ENCODE assay signal across 32 cellular contexts in genomic region chr2:42834161-42834560, GRCh38. TPM values are rescaled to one million over a fixed set of nuclear protein-coding genes. Genes with fewer than 3 reads are reported as not detected.
"Had no signal": no experiment of that assay in that cellular context is flagged by ENCODE, and none has a peak within 500 bp of the region (broad histone marks: within the 10 kb centered on the region; RNA-seq: fewer than 3 reads in every experiment).

No MANE protein-coding gene starts in this region.

- H3K4me3 ChIP-seq: lower lobe of right lung, mucosa of descending colon, pancreas, psoas muscle, smooth muscle cell, suprapubic skin, transverse colon had no signal

- H3K27me3 Mint-ChIP-seq: activated CD8-positive, alpha-beta memory T cell treated with anti-CD3 and anti-CD28 coated beads, Interleukin-2, amount 10 ng/mL, durations not matched to agents 7 days and 5 days; activated naive CD4-positive, alpha-beta T cell treated with anti-CD3 and anti-CD28 coated beads, Interleukin-2, amount 50 U/mL, for 24 hours; activated naive CD8-positive, alpha-beta T cell treated with anti-CD3 and anti-CD28 coated beads, Interleukin-2, amount 50 U/mL, for 24 hours; effector memory CD8-positive, alpha-beta T cell; natural killer cell treated with Interleukin-12 subunit alpha and Interleukin-12 subunit beta and Interleukin-15 and Interleukin-18, amount 100 ng/mL, for 72 hours had no signal

- DNase-seq: activated CD4-positive, alpha-beta T cell treated with anti-CD3 and anti-CD28 coated beads for 1 hour; activated CD4-positive, alpha-beta T cell treated with anti-CD3 and anti-CD28 coated beads, Interleukin-2, amount 10 ng/mL, durations not matched to agents 7 days and 5 days; activated CD8-positive, alpha-beta memory T cell treated with anti-CD3 and anti-CD28 coated beads, Interleukin-2, amount 10 ng/mL, durations not matched to agents 7 days and 5 days; activated CD8-positive, alpha-beta T cell treated with anti-CD3 and anti-CD28 coated beads, Interleukin-2, amount 10 ng/mL, durations not matched to agents 7 days and 5 days; activated naive CD8-positive, alpha-beta T cell treated with anti-CD3 and anti-CD28 coated beads, Interleukin-2, amount 50 U/mL, for 24 hours; activated T-cell treated with anti-CD3 and anti-CD28 coated beads, Interleukin-2, amount 50 U/mL, for 48 hours; amygdala; caudate nucleus; cortex of kidney; effector memory CD8-positive, alpha-beta T cell; foreskin fibroblast; hypothalamus; immature natural killer cell; lower lobe of right lung; mesendoderm; mucosa of descending colon; psoas muscle; stimulated activated CD4-positive, alpha-beta T cell treated with anti-CD3 and anti-CD28 coated beads, Interleukin-15, amount 100 ng/mL, for 24 hours; stimulated activated CD4-positive, alpha-beta T cell treated with anti-CD3 and anti-CD28 coated beads, Interleukin-2, amount 100 ng/mL, for 24 hours; stimulated activated naive CD4-positive, alpha-beta T cell; T-helper 2 cell; transverse colon had no signal

- H3K27ac ChIP-seq: lower lobe of right lung, neutrophil, pancreas, psoas muscle, suprapubic skin, transverse colon had no signal

- H3K36me3 ChIP-seq: lower lobe of right lung, neutrophil, pancreas, suprapubic skin, transverse colon had no signal

- H3K27ac Mint-ChIP-seq: activated CD4-positive, alpha-beta T cell treated with anti-CD3 and anti-CD28 coated beads, Interleukin-2, amount 10 ng/mL, durations not matched to agents 7 days and 5 days; activated CD8-positive, alpha-beta memory T cell treated with anti-CD3 and anti-CD28 coated beads, Interleukin-2, amount 10 ng/mL, durations not matched to agents 7 days and 5 days; activated CD8-positive, alpha-beta T cell treated with anti-CD3 and anti-CD28 coated beads, Interleukin-2, amount 10 ng/mL, durations not matched to agents 7 days and 5 days; activated naive CD4-positive, alpha-beta T cell treated with anti-CD3 and anti-CD28 coated beads, Interleukin-2, amount 50 U/mL, for 24 hours; activated naive CD8-positive, alpha-beta T cell treated with anti-CD3 and anti-CD28 coated beads, Interleukin-2, amount 50 U/mL, for 24 hours; activated T-helper 2 cell treated with anti-CD3 and anti-CD28 coated beads, Interferon-gamma antibody, Interleukin-2, Interleukin-4, amounts not matched to agents 10 μg/mL and 5 μg/mL and 100 μg/mL, durations not matched to agents 14 hours and 24 hours and 36 hours; effector memory CD8-positive, alpha-beta T cell; immature natural killer cell; natural killer cell treated with Interleukin-12 subunit alpha and Interleukin-12 subunit beta and Interleukin-15 and Interleukin-18, amount 100 ng/mL, for 72 hours; WTC11 had no signal

- H3K4me3 Mint-ChIP-seq: activated CD4-positive, alpha-beta T cell treated with anti-CD3 and anti-CD28 coated beads, Interleukin-2, amount 10 ng/mL, durations not matched to agents 7 days and 5 days; activated CD8-positive, alpha-beta memory T cell treated with anti-CD3 and anti-CD28 coated beads, Interleukin-2, amount 10 ng/mL, durations not matched to agents 7 days and 5 days; activated CD8-positive, alpha-beta T cell treated with anti-CD3 and anti-CD28 coated beads, Interleukin-2, amount 10 ng/mL, durations not matched to agents 7 days and 5 days; activated naive CD4-positive, alpha-beta T cell treated with anti-CD3 and anti-CD28 coated beads, Interleukin-2, amount 50 U/mL, for 24 hours; activated naive CD8-positive, alpha-beta T cell treated with anti-CD3 and anti-CD28 coated beads, Interleukin-2, amount 50 U/mL, for 24 hours; effector memory CD8-positive, alpha-beta T cell; immature natural killer cell; natural killer cell treated with Interleukin-12 subunit alpha and Interleukin-12 subunit beta and Interleukin-15 and Interleukin-18, amount 100 ng/mL, for 72 hours; WTC11 had no signal

- H3K9me3 Mint-ChIP-seq: activated CD4-positive, alpha-beta T cell treated with anti-CD3 and anti-CD28 coated beads, Interleukin-2, amount 10 ng/mL, durations not matched to agents 7 days and 5 days; activated naive CD4-positive, alpha-beta T cell treated with anti-CD3 and anti-CD28 coated beads, Interleukin-2, amount 50 U/mL, for 24 hours; activated naive CD8-positive, alpha-beta T cell treated with anti-CD3 and anti-CD28 coated beads, Interleukin-2, amount 50 U/mL, for 24 hours; activated T-helper 2 cell treated with anti-CD3 and anti-CD28 coated beads, Interferon-gamma antibody, Interleukin-2, Interleukin-4, amounts not matched to agents 10 μg/mL and 5 μg/mL and 100 μg/mL, durations not matched to agents 14 hours and 24 hours and 36 hours; effector memory CD8-positive, alpha-beta T cell; immature natural killer cell; natural killer cell treated with Interleukin-12 subunit alpha and Interleukin-12 subunit beta and Interleukin-15 and Interleukin-18, amount 100 ng/mL, for 72 hours had no signal

- H3K4me1 Mint-ChIP-seq: activated CD4-positive, alpha-beta T cell treated with anti-CD3 and anti-CD28 coated beads, Interleukin-2, amount 10 ng/mL, durations not matched to agents 7 days and 5 days; activated CD8-positive, alpha-beta memory T cell treated with anti-CD3 and anti-CD28 coated beads, Interleukin-2, amount 10 ng/mL, durations not matched to agents 7 days and 5 days; immature natural killer cell had no signal

- H3K4me1 ChIP-seq: pancreas had no signal

- H3K4me2 ChIP-seq: smooth muscle cell had no signal

- H3K36me3 Mint-ChIP-seq: activated CD8-positive, alpha-beta memory T cell treated with anti-CD3 and anti-CD28 coated beads, Interleukin-2, amount 10 ng/mL, durations not matched to agents 7 days and 5 days; immature natural killer cell; natural killer cell treated with Interleukin-12 subunit alpha and Interleukin-12 subunit beta and Interleukin-15 and Interleukin-18, amount 100 ng/mL, for 72 hours; WTC11 had no signal

- H3K27me3 ChIP-seq: neutrophil, pancreas, suprapubic skin, transverse colon had no signal

- ATAC-seq: activated CD8-positive, alpha-beta memory T cell treated with anti-CD3 and anti-CD28 coated beads, Interleukin-2, amount 10 ng/mL, durations not matched to agents 7 days and 5 days; activated CD8-positive, alpha-beta T cell treated with anti-CD3 and anti-CD28 coated beads, Interleukin-2, amount 10 ng/mL, durations not matched to agents 7 days and 5 days; activated naive CD8-positive, alpha-beta T cell treated with anti-CD3 and anti-CD28 coated beads, Interleukin-2, amount 50 U/mL, for 24 hours; effector memory CD8-positive, alpha-beta T cell; lower lobe of right lung; mucosa of descending colon; natural killer cell treated with Interleukin-12 subunit alpha and Interleukin-12 subunit beta and Interleukin-15 and Interleukin-18, amount 100 ng/mL, for 72 hours; pancreas; psoas muscle; WTC11 had no signal

- FAIRE-seq: endothelial cell of umbilical vein, pancreas had no signal

- H3K9me3 ChIP-seq: lower lobe of right lung, mucosa of descending colon, neutrophil, pancreas, psoas muscle, suprapubic skin, transverse colon had no signal

RNA-seq across cellular contexts. Expression of gene HAAO, which starts 41.8 kb away (rescaled TPM):
- total RNA-seq: activated CD4-positive, alpha-beta T cell treated with anti-CD3 and anti-CD28 coated beads, Interleukin-2, amount 10 ng/mL, durations not matched to agents 7 days and 5 days; myocyte; natural killer cell treated with Interleukin-12 subunit alpha and Interleukin-12 subunit beta and Interleukin-15 and Interleukin-18, amount 100 ng/mL, for 72 hours had no signal
